Comparison of ENCODE assay signal across 8 cellular contexts in the genomic region with DNA sequence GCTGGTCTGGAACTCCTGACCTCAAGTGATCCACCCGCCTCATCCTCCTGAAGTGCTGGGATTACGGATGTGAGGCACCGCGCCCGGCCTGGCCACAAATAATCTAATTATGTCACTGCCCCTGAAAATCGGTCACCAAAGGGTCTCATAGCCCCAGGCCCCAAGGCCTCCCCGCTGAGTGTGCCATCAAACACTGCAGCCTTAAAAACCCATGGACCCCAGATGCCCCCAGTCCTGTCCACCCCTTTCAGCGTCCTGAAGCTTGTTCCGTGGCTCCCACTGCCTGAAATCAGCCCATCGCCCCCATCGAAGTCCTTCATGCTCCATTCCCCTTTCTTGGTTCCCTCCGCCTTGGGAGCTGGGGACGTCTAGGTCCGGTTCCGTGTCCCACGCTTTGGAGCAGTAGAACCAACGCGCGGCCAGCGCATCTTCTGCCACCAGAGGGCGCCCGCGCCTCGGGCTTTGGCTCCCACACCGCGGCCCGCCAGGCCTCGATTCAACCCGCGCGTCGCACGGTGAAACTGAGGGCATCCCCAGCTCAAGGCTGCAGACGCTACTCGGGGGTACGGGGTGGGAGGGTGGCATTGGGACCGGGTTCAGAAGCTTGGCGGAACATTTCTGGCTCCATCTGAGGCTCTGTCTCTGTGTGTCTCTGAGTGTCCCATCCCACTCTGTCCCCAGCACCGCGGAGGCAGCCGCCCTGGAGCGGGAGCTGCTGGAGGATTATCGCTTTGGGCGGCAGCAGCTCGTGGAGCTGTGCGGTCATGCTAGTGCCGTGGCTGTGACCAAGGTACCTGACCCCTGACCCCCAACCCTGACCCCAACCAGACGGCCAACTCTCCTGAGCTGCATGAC. TPM values are rescaled to one million over a fixed set of nuclear protein-coding genes. Genes with fewer than 3 reads are reported as not detected.
DNase-seq lines count a peak whose midpoint lies in the region; ATAC-seq and TF ChIP-seq lines count a peak whose summit lies in the region.

No MANE protein-coding gene starts in this region.

- no peaks in the 10 kb centered on the region for H3K79me2 ChIP-seq in osteoblast (ENCODE audit: insufficient read depth, low read length)

- TF ChIP-seq CTCF in foreskin keratinocyte (conservative IDR thresholded peaks at IDR 0.05) (peak; percentile 97), osteoblast (IDR thresholded peaks at IDR 0.05; ENCODE audit: extremely low read depth, low read depth, low read length) (peak; percentile 85)

- H3K27me3 ChIP-seq in foreskin keratinocyte: peaks cover 14% of the 10 kb centered on the region
- H3K27me3 ChIP-seq in osteoblast (ENCODE audit: insufficient read depth, low read length): no peaks in the 10 kb centered on the region

- H3K36me3 ChIP-seq in osteoblast (ENCODE audit: insufficient read depth, low read length): peaks cover 10% of the 10 kb centered on the region

- H3K4me3 Mint-ChIP-seq in activated T-helper 2 cell treated with anti-CD3 and anti-CD28 coated beads, Interferon-gamma antibody, Interleukin-2, Interleukin-4, amounts not matched to agents 10 μg/mL and 5 μg/mL and 100 μg/mL, durations not matched to agents 14 hours and 24 hours and 36 hours (ENCODE audit: low read depth): no peak overlapping the region

- peak overlapping the region; percentile 18 for H3K4me2 ChIP-seq in osteoblast (ENCODE audit: insufficient read depth, low read length)

- H4K20me1 ChIP-seq in osteoblast (ENCODE audit: insufficient read depth, low read length): peaks cover 6% of the 10 kb centered on the region

- H3K9me3 Mint-ChIP-seq in activated T-helper 2 cell treated with anti-CD3 and anti-CD28 coated beads, Interferon-gamma antibody, Interleukin-2, Interleukin-4, amounts not matched to agents 10 μg/mL and 5 μg/mL and 100 μg/mL, durations not matched to agents 14 hours and 24 hours and 36 hours: no peaks in the 10 kb centered on the region

- peak; percentile 91 for DNase-seq in D341Med (ENCODE audit: low spot score)
- peak; percentile 74 for DNase-seq in HT-29 (ENCODE audit: low spot score)
- DNase-seq in RKO (ENCODE audit: low spot score): peak; percentile 61
- DNase-seq in activated T-helper 2 cell treated with anti-CD3 and anti-CD28 coated beads, Interferon-gamma antibody, Interleukin-2, Interleukin-4, amounts not matched to agents 10 μg/mL and 5 μg/mL and 100 μg/mL, durations not matched to agents 14 hours and 24 hours and 36 hours (ENCODE audit: low spot score): peak; percentile 76
- no peak for DNase-seq in foreskin keratinocyte
- peak; percentile 99 for DNase-seq in osteoblast (ENCODE audit: insufficient read length, low spot score, missing footprints)
- peak; percentile 88 for DNase-seq in superior temporal gyrus (ENCODE audit: extremely low spot score)

- peaks cover 5% of the 10 kb centered on the region for H3K27me3 Mint-ChIP-seq in activated T-helper 2 cell treated with anti-CD3 and anti-CD28 coated beads, Interferon-gamma antibody, Interleukin-2, Interleukin-4, amounts not matched to agents 10 μg/mL and 5 μg/mL and 100 μg/mL, durations not matched to agents 14 hours and 24 hours and 36 hours (ENCODE audit: low read depth)

- H3K27ac ChIP-seq in foreskin keratinocyte (no peak overlapping the region), osteoblast (ENCODE audit: low read depth, low read length) (no peak overlapping the region)

- H3K4me1 ChIP-seq in foreskin keratinocyte: no peaks in the 10 kb centered on the region
- H3K4me1 ChIP-seq in osteoblast (ENCODE audit: insufficient read depth, low read length): peaks cover 11% of the 10 kb centered on the region

- H3K4me3 ChIP-seq in osteoblast (ENCODE audit: insufficient read depth, low read length): no peak overlapping the region

- intact Hi-C loops in activated T-helper 2 cell treated with anti-CD3 and anti-CD28 coated beads, Interferon-gamma antibody, Interleukin-2, Interleukin-4, amounts not matched to agents 10 μg/mL and 5 μg/mL and 100 μg/mL, durations not matched to agents 14 hours and 24 hours and 36 hours (cut with micrococcal nuclease): loop anchor here (1.0 kb wide), 2 partner anchors 22 to 111 kb away; a partner anchor contains a TSS

- ATAC-seq in foreskin keratinocyte: peak; percentile 59
- ATAC-seq in HG03521 (IDR thresholded peaks at IDR 0.05; ENCODE audit: unreplicated experiment): no peak

- no peak overlapping the region for H2AFZ ChIP-seq in osteoblast (ENCODE audit: low read length)

- H3K9me3 ChIP-seq in osteoblast (ENCODE audit: low read depth, low read length): no peaks in the 10 kb centered on the region

- no peak overlapping the region for H3K27ac Mint-ChIP-seq in activated T-helper 2 cell treated with anti-CD3 and anti-CD28 coated beads, Interferon-gamma antibody, Interleukin-2, Interleukin-4, amounts not matched to agents 10 μg/mL and 5 μg/mL and 100 μg/mL, durations not matched to agents 14 hours and 24 hours and 36 hours

- H3K4me1 Mint-ChIP-seq in activated T-helper 2 cell treated with anti-CD3 and anti-CD28 coated beads, Interferon-gamma antibody, Interleukin-2, Interleukin-4, amounts not matched to agents 10 μg/mL and 5 μg/mL and 100 μg/mL, durations not matched to agents 14 hours and 24 hours and 36 hours (ENCODE audit: low read depth): peaks cover 4% of the 10 kb centered on the region

- peaks cover 17% of the 10 kb centered on the region for H3K36me3 Mint-ChIP-seq in activated T-helper 2 cell treated with anti-CD3 and anti-CD28 coated beads, Interferon-gamma antibody, Interleukin-2, Interleukin-4, amounts not matched to agents 10 μg/mL and 5 μg/mL and 100 μg/mL, durations not matched to agents 14 hours and 24 hours and 36 hours (ENCODE audit: low read depth)

RNA-seq across cellular contexts. Expression of a gene that starts 3.5 kb away (rescaled TPM):
- total RNA-seq in HT-29 (2014; rRNA removed; shearing (Covaris generic)): 1.0 and 1.9 TPM in 2 replicates
- total RNA-seq in activated T-helper 2 cell treated with anti-CD3 and anti-CD28 coated beads, Interferon-gamma antibody, Interleukin-2, Interleukin-4, amounts not matched to agents 10 μg/mL and 5 μg/mL and 100 μg/mL, durations not matched to agents 14 hours and 24 hours and 36 hours: 9.0 and 9.7 TPM in 2 replicates
- 0.35 and 0.51 TPM in 2 replicates for total RNA-seq in foreskin keratinocyte
- 0.65 and 0.66 TPM in 2 replicates for polyA plus RNA-seq in foreskin keratinocyte
- total RNA-seq in osteoblast: under 0.01 and 0.29 TPM in 2 replicates

RNA-seq across cellular contexts. Expression of a gene that starts 5.9 kb away (rescaled TPM):
- total RNA-seq in HT-29 (2014; rRNA removed; shearing (Covaris generic)): 0.31 TPM in 1 of 2 replicates, not detected in the other
- 0.14 and 0.21 TPM in 2 replicates for total RNA-seq in activated T-helper 2 cell treated with anti-CD3 and anti-CD28 coated beads, Interferon-gamma antibody, Interleukin-2, Interleukin-4, amounts not matched to agents 10 μg/mL and 5 μg/mL and 100 μg/mL, durations not matched to agents 14 hours and 24 hours and 36 hours
- 0.21 and 0.24 TPM in 2 replicates for total RNA-seq in foreskin keratinocyte
- 0.08 and 0.12 TPM in 2 replicates for polyA plus RNA-seq in foreskin keratinocyte
- 0.72 and 0.88 TPM in 2 replicates for total RNA-seq in osteoblast

RNA-seq across cellular contexts. Expression of a gene that starts 16.2 kb away (rescaled TPM):
- total RNA-seq in HT-29 (2014; rRNA removed; shearing (Covaris generic)): 190 and 202 TPM in 2 replicates
- total RNA-seq in activated T-helper 2 cell treated with anti-CD3 and anti-CD28 coated beads, Interferon-gamma antibody, Interleukin-2, Interleukin-4, amounts not matched to agents 10 μg/mL and 5 μg/mL and 100 μg/mL, durations not matched to agents 14 hours and 24 hours and 36 hours: 381 and 393 TPM in 2 replicates
- total RNA-seq in foreskin keratinocyte (260 and 261 TPM in 2 replicates), osteoblast (160 and 202 TPM in 2 replicates)
- polyA plus RNA-seq in foreskin keratinocyte: 259 and 301 TPM in 2 replicates

RNA-seq across cellular contexts. Expression of a gene that starts 16.8 kb away (rescaled TPM):
- total RNA-seq in HT-29 (2014; rRNA removed; shearing (Covaris generic)): 1.3 and 1.5 TPM in 2 replicates
- 2.6 and 2.9 TPM in 2 replicates for total RNA-seq in activated T-helper 2 cell treated with anti-CD3 and anti-CD28 coated beads, Interferon-gamma antibody, Interleukin-2, Interleukin-4, amounts not matched to agents 10 μg/mL and 5 μg/mL and 100 μg/mL, durations not matched to agents 14 hours and 24 hours and 36 hours
- total RNA-seq in foreskin keratinocyte (0.44 and 0.53 TPM in 2 replicates), osteoblast (2.7 and 4.3 TPM in 2 replicates)
- 0.34 and 0.38 TPM in 2 replicates for polyA plus RNA-seq in foreskin keratinocyte

Comparison
In these comparisons a context has a peak if more than half of its experiments do, and no peak if none do; other contexts are left out.
1. DNase-seq: peak in D341Med (single experiment), HT-29 (single experiment), RKO (single experiment), activated T-helper 2 cell treated with anti-CD3 and anti-CD28 coated beads, Interferon-gamma antibody, Interleukin-2, Interleukin-4, amounts not matched to agents 10 μg/mL and 5 μg/mL and 100 μg/mL, durations not matched to agents 14 hours and 24 hours and 36 hours (single experiment), osteoblast (single experiment) and superior temporal gyrus (single experiment); none in foreskin keratinocyte (0 of 2).